Comparison of ENCODE assay signal across 21 cellular contexts in the genomic region with DNA sequence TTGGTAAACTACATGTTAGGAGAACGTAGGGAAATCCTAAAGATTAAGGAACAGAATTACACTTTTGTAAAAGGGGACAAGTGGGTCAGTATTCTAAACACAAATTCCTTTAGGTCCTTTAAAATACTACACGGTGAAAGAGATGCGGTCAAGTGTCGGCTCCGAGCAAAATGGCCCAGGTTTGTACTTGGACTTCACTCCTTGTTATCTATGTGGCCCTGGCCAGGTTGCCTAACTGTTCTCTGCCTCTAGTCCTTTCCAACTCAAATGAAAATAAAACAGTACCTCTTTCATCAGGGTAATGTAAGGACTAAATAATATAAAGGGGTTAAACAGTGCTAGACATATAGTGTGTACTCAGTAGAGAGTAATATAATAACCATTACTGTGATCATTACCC.
"Had no signal": no experiment of that assay in that cellular context is flagged by ENCODE, and none has a peak within 500 bp of the region (broad histone marks: within the 10 kb centered on the region; RNA-seq: fewer than 3 reads in every experiment).

No MANE protein-coding gene starts in this region.

- H3K4me1 ChIP-seq: SJSA1 had no signal

- H3K27ac ChIP-seq: HL-60, SJSA1, SK-N-MC had no signal

- H3K36me3 ChIP-seq: MG63 had no signal

- H3K27me3 ChIP-seq: MG63, SJSA1 had no signal

- H3K9me3 ChIP-seq: MG63, SJSA1 had no signal

- DNase-seq: IMR-90, Karpas-422, KG1, MG63, NCI-H1092 treated with DMSO at 0.1 percent for 48 hours, NCI-H1436, NCI-H187, NCI-H2081 treated with DMSO at 0.1 percent for 48 hours, NCI-H2171, NCI-H226, NCI-H446, NCI-H510A, NCI-H524 treated with DMSO at 0.1 percent for 48 hours, NCI-H69, NCI-H774, Right ventricle myocardium superior, RPMI8226, SIG-M5 had no signal

- H3K4me3 ChIP-seq: MG63, SJSA1, SK-N-MC had no signal
